ENCODE assay signal across 11 cellular contexts in the genomic region with DNA sequence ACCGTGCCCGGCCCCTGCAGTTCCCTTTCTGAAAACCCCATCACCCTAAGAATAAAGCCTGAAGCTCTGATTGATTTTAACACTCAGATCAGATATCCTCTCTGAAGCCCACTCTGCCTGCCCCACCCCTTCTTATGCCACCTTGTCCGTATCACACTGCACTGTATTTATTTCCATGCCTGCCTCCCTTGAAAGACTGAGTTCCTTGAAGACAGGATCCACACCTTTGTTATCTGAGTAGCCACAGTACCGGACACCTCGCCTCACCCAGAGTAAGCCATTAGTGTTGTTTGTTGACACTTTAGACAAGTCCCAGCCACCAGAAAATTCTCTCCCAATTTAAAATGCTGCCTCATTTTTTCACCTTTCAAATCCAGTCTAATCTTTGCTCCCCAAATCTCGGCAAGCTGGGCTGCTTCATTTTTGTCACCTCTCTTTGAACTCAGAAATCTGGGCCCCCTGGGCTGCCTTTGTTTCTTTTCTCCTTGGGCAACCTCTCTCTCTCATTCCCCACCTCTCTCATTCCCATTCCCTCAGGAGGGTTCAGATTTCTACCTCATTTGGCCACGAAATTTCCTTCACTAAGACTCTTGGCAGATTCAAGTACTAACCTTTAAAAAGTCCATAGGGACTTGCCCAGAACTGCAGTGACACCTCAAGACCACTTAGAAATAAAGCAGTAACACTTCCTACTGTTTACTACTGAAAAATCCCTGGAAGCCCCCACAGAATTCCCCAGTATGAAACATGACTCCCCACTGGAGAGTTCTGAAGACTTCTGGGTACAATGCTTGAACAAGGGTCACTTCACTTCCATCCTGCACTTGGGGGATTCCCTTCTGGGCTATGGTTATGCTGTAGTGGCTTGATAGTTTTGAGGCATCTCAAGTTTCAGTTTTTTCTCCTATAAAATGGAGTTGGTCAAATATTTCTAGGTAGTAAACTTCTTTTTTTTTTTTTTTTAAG. TPM values are rescaled to one million over a fixed set of nuclear protein-coding genes. Genes with fewer than 3 reads are reported as not detected.
A peak's percentile ranks its signal among the peaks of the same experiment; 100 is the strongest.
DNase-seq lines count a peak whose midpoint lies in the region; FAIRE-seq and TF ChIP-seq lines count a peak whose summit lies in the region.
"Had no signal": no experiment of that assay in that cellular context is flagged by ENCODE, and none has a peak within 500 bp of the region (broad histone marks: within the 10 kb centered on the region; RNA-seq: fewer than 3 reads in every experiment).

No MANE protein-coding gene starts in this region.

- H3K4me3 Mint-ChIP-seq in astrocyte (ENCODE audit: unreplicated experiment) (peak overlapping the region; percentile 47), neural crest cell (peak overlapping the region; percentile 16)
- no peak overlapping the region for H3K4me3 Mint-ChIP-seq in activated CD4-positive, alpha-beta T cell treated with anti-CD3 and anti-CD28 coated beads, Interleukin-2, amount 10 ng/mL, durations not matched to agents 24 days and 14 days

- H3K9me3 Mint-ChIP-seq in astrocyte (ENCODE audit: unreplicated experiment) = no peaks in the 10 kb centered on the region
- H3K9me3 Mint-ChIP-seq in neural crest cell = no peaks in the 10 kb centered on the region
- no peaks in the 10 kb centered on the region for H3K9me3 Mint-ChIP-seq in activated CD4-positive, alpha-beta T cell treated with anti-CD3 and anti-CD28 coated beads, Interleukin-2, amount 10 ng/mL, durations not matched to agents 24 days and 14 days

- no peaks in the 10 kb centered on the region for H3K9me3 ChIP-seq in astrocyte (ENCODE audit: insufficient read depth, low read depth, low read length)
- H3K9me3 ChIP-seq: neutrophil had no signal

- no peak for FAIRE-seq in astrocyte (lab: Jason Lieb, UNC)
- no peak for FAIRE-seq in urothelium cell line (lab: Jason Lieb, UNC)

- H3K27ac ChIP-seq in astrocyte (ENCODE audit: low read depth, low read length) = no peak overlapping the region
- H3K27ac ChIP-seq: neutrophil, WERI-Rb-1 had no signal

- in situ Hi-C loops in GM13977 (cut with MboI; ENCODE audit: low pct_unique_long_range_greater_than_20kb, low sequenced_read_pairs, unreplicated experiment) = no loop called here

- TF ChIP-seq RAD21 in Ishikawa (IDR thresholded peaks at IDR 0.05; ENCODE audit: low read depth) = no peak

- H3K79me2 ChIP-seq in astrocyte (ENCODE audit: insufficient read depth, low read length) = no peaks in the 10 kb centered on the region

- no peak overlapping the region for H3K4me2 ChIP-seq in astrocyte (ENCODE audit: low read length)

- TF ChIP-seq EP300 in Ishikawa (IDR thresholded peaks at IDR 0.05; ENCODE audit: borderline replicate concordance) = no peak

- no peak overlapping the region for H3K4me3 ChIP-seq in astrocyte (ENCODE audit: insufficient read depth, low read depth, low read length)

- H3K4me1 ChIP-seq in astrocyte (ENCODE audit: insufficient read depth, low read length) = peaks cover 29% of the 10 kb centered on the region

- intact Hi-C loops in activated CD4-positive, alpha-beta T cell treated with anti-CD3 and anti-CD28 coated beads, Interleukin-2, amount 10 ng/mL, durations not matched to agents 24 days and 14 days (cut with micrococcal nuclease) = no loop called here

- TF ChIP-seq CTCF in GM13977 (IDR thresholded peaks at IDR 0.05; ENCODE audit: extremely low read depth, insufficient read depth, missing control alignments) (no peak), astrocyte (IDR thresholded peaks at IDR 0.05; ENCODE audit: insufficient read depth, low read depth, low read length) (no peak), neural crest cell (conservative IDR thresholded peaks at IDR 0.05) (no peak)

- H3K36me3 ChIP-seq in astrocyte (ENCODE audit: insufficient read depth, low read length) = no peaks in the 10 kb centered on the region
- H3K36me3 ChIP-seq: neutrophil, WERI-Rb-1 had no signal

- no peak overlapping the region for H3K9ac ChIP-seq in astrocyte (ENCODE audit: low read length)

- DNase-seq in GM13977 (ENCODE audit: low spot score) (peak; percentile 46), astrocyte (ENCODE audit: low read depth) (no peak), neural crest cell (ENCODE audit: low read depth, low spot score) (no peak), urothelium cell line (ENCODE audit: low spot score) (no peak), NCI-H748 treated with DMSO at 0.1 percent for 48 hours (lab: John Stamatoyannopoulos, UW) (no peak)
- no peak for DNase-seq in activated CD4-positive, alpha-beta T cell treated with anti-CD3 and anti-CD28 coated beads, Interleukin-2, amount 10 ng/mL, durations not matched to agents 24 days and 14 days
- DNase-seq: NCI-H526, SHP77, WERI-Rb-1 had no signal

- H3K27me3 Mint-ChIP-seq in astrocyte (ENCODE audit: low read depth, unreplicated experiment) (no peaks in the 10 kb centered on the region), neural crest cell (ENCODE audit: low read depth) (no peaks in the 10 kb centered on the region)
- H3K27me3 Mint-ChIP-seq in activated CD4-positive, alpha-beta T cell treated with anti-CD3 and anti-CD28 coated beads, Interleukin-2, amount 10 ng/mL, durations not matched to agents 24 days and 14 days = no peaks in the 10 kb centered on the region

- H3K36me3 Mint-ChIP-seq in astrocyte (ENCODE audit: low read depth, unreplicated experiment) (peaks cover 22% of the 10 kb centered on the region), neural crest cell (ENCODE audit: low read depth) (peaks cover 2% of the 10 kb centered on the region)
- H3K36me3 Mint-ChIP-seq in activated CD4-positive, alpha-beta T cell treated with anti-CD3 and anti-CD28 coated beads, Interleukin-2, amount 10 ng/mL, durations not matched to agents 24 days and 14 days (ENCODE audit: low read depth) = peaks cover 23% of the 10 kb centered on the region

- no peaks in the 10 kb centered on the region for H4K20me1 ChIP-seq in astrocyte (ENCODE audit: insufficient read depth, low read length)

- H3K27ac Mint-ChIP-seq in astrocyte (ENCODE audit: unreplicated experiment) (peak overlapping the region; percentile 24), neural crest cell (ENCODE audit: unreplicated experiment) (peak overlapping the region; percentile 68)
- H3K27ac Mint-ChIP-seq in activated CD4-positive, alpha-beta T cell treated with anti-CD3 and anti-CD28 coated beads, Interleukin-2, amount 10 ng/mL, durations not matched to agents 24 days and 14 days = no peak overlapping the region

- no peak overlapping the region for H2AFZ ChIP-seq in astrocyte (ENCODE audit: low read depth, low read length)

- H3K4me1 Mint-ChIP-seq in astrocyte (ENCODE audit: low read depth, unreplicated experiment) = peaks cover 31% of the 10 kb centered on the region
- H3K4me1 Mint-ChIP-seq in neural crest cell = peaks cover 23% of the 10 kb centered on the region
- peaks cover 29% of the 10 kb centered on the region for H3K4me1 Mint-ChIP-seq in activated CD4-positive, alpha-beta T cell treated with anti-CD3 and anti-CD28 coated beads, Interleukin-2, amount 10 ng/mL, durations not matched to agents 24 days and 14 days

- H3K27me3 ChIP-seq in astrocyte (ENCODE audit: insufficient read depth, low read length) = no peaks in the 10 kb centered on the region

TF ChIP-seq in Ishikawa, 13 proteins besides CTCF, POLR2A, EP300 and RAD21:
- TF ChIP-seq ZBTB7A (IDR thresholded peaks at IDR 0.05; ENCODE audit: low read depth) = 0 out of 2 replicates have a peak, but pooled peaks have one; percentile 30
- TF ChIP-seq TEAD4 (IDR thresholded peaks at IDR 0.05) = no peak

RNA-seq across cellular contexts. Expression of gene PPP1R15B, which starts 8.7 kb away (rescaled TPM):
- total RNA-seq in astrocyte = 38.8 and 40.0 TPM in 2 replicates
- total RNA-seq in neural crest cell = 45.8 and 46.6 TPM in 2 replicates
- total RNA-seq in activated CD4-positive, alpha-beta T cell treated with anti-CD3 and anti-CD28 coated beads, Interleukin-2, amount 10 ng/mL, durations not matched to agents 24 days and 14 days = 70.9 and 74.0 TPM in 2 replicates
